ENCODE assay signal across 1 cellular context in the genomic region with DNA sequence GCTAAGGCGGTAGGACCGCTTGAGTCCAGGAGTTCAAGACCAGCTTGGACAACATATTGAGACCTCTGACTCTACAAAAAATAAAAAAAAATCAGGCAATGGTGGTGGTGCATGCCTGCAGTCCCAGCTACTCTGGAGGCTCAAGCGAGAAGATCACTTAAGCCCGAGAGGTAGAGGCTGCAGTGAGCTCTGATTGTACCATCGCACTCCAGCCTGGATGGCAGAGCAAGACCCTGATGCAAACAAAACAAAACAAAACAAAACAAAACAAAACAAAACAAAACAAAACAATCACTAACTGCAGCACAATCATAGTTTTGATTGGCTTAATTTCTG.
TF ChIP-seq lines count a peak whose summit lies in the region.

No MANE protein-coding gene starts in this region.

TF ChIP-seq in HepG2, 621 proteins besides CTCF, POLR2A, EP300 and RAD21 (continues in another document):
- TF ChIP-seq ZNF709 (CRISPR knock-in tag; IDR thresholded peaks at IDR 0.05) = no peak
- no peak for TF ChIP-seq ZNF121 (CRISPR knock-in tag; IDR thresholded peaks at IDR 0.05)
- no peak for TF ChIP-seq ZNF572 (CRISPR knock-in tag; IDR thresholded peaks at IDR 0.05)
- peak; percentile 72; the same call in 1 of the 2 replicates for TF ChIP-seq ZFP90 (CRISPR knock-in tag; IDR thresholded peaks at IDR 0.05; ENCODE audit: borderline replicate concordance)
- no peak for TF ChIP-seq MIER2 (CRISPR knock-in tag; IDR thresholded peaks at IDR 0.05)
- TF ChIP-seq, protein P1, sequence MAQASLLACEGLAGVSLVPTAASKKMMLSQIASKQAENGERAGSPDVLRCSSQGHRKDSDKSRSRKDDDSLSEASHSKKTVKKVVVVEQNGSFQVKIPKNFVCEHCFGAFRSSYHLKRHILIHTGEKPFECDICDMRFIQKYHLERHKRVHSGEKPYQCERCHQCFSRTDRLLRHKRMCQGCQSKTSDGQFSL (CRISPR knock-in tag; IDR thresholded peaks at IDR 0.05) = 0 out of 2 replicates have a peak, but pooled peaks have one; percentile 16
- TF ChIP-seq NFYC (CRISPR knock-in tag; IDR thresholded peaks at IDR 0.05) = no peak; the same call in 1 of the 2 replicates
- no peak for TF ChIP-seq ZMYM4 (CRISPR knock-in tag; IDR thresholded peaks at IDR 0.05)
- no peak for TF ChIP-seq ZNF567 (CRISPR knock-in tag; IDR thresholded peaks at IDR 0.05; ENCODE audit: borderline replicate concordance)
- TF ChIP-seq ZNF672 (CRISPR knock-in tag; IDR thresholded peaks at IDR 0.05) = no peak
- TF ChIP-seq NAIF1 (CRISPR knock-in tag; IDR thresholded peaks at IDR 0.05; ENCODE audit: borderline replicate concordance) = no peak; the same call in 1 of the 2 replicates
- TF ChIP-seq ASH2L (IDR thresholded peaks at IDR 0.05; ENCODE audit: insufficient read length, low read depth, low read length) = peak; percentile 15
- 0 out of 2 replicates have a peak, but pooled peaks have one; percentile 16 for TF ChIP-seq ZNF558 (CRISPR knock-in tag; IDR thresholded peaks at IDR 0.05; ENCODE audit: borderline replicate concordance)
- TF ChIP-seq CBX1 (IDR thresholded peaks at IDR 0.05; ENCODE audit: low read depth) = no peak
- TF ChIP-seq, protein P2, sequence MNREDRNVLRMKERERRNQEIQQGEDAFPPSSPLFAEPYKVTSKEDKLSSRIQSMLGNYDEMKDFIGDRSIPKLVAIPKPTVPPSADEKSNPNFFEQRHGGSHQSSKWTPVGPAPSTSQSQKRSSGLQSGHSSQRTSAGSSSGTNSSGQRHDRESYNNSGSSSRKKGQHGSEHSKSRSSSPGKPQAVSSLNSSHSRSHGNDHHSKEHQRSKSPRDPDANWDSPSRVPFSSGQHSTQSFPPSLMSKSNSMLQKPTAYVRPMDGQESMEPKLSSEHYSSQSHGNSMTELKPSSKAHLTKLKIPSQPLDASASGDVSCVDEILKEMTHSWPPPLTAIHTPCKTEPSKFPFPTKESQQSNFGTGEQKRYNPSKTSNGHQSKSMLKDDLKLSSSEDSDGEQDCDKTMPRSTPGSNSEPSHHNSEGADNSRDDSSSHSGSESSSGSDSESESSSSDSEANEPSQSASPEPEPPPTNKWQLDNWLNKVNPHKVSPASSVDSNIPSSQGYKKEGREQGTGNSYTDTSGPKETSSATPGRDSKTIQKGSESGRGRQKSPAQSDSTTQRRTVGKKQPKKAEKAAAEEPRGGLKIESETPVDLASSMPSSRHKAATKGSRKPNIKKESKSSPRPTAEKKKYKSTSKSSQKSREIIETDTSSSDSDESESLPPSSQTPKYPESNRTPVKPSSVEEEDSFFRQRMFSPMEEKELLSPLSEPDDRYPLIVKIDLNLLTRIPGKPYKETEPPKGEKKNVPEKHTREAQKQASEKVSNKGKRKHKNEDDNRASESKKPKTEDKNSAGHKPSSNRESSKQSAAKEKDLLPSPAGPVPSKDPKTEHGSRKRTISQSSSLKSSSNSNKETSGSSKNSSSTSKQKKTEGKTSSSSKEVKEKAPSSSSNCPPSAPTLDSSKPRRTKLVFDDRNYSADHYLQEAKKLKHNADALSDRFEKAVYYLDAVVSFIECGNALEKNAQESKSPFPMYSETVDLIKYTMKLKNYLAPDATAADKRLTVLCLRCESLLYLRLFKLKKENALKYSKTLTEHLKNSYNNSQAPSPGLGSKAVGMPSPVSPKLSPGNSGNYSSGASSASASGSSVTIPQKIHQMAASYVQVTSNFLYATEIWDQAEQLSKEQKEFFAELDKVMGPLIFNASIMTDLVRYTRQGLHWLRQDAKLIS (CRISPR knock-in tag; IDR thresholded peaks at IDR 0.05) = peak; percentile 22; the same call in 1 of the 2 replicates
- peak; percentile 72; the same call in 1 of the 2 replicates for TF ChIP-seq SAFB2 (CRISPR knock-in tag; IDR thresholded peaks at IDR 0.05; ENCODE audit: borderline replicate concordance, low read depth)
- no peak for TF ChIP-seq ARHGAP35 (CRISPR knock-in tag; IDR thresholded peaks at IDR 0.05; ENCODE audit: borderline replicate concordance)
- no peak for TF ChIP-seq GATAD2A (CRISPR knock-in tag; IDR thresholded peaks at IDR 0.05)
- no peak for TF ChIP-seq ISL2 (CRISPR knock-in tag; IDR thresholded peaks at IDR 0.05)
- no peak for TF ChIP-seq STAT5B (CRISPR knock-in tag; IDR thresholded peaks at IDR 0.05)
- 0 out of 2 replicates have a peak, but pooled peaks have one; percentile 35 for TF ChIP-seq HOXD1 (CRISPR knock-in tag; IDR thresholded peaks at IDR 0.05)
- TF ChIP-seq JDP2 (CRISPR knock-in tag; IDR thresholded peaks at IDR 0.05; ENCODE audit: borderline replicate concordance) = no peak
- 0 out of 2 replicates have a peak, but pooled peaks have one; percentile 15 for TF ChIP-seq ZNF878 (CRISPR knock-in tag; IDR thresholded peaks at IDR 0.05)
- no peak for TF ChIP-seq HMGA1 (CRISPR knock-in tag; conservative IDR thresholded peaks at IDR 0.05)
- TF ChIP-seq ZZZ3 (CRISPR knock-in tag; IDR thresholded peaks at IDR 0.05; ENCODE audit: borderline replicate concordance) = no peak
- TF ChIP-seq ZNF615 (CRISPR knock-in tag; IDR thresholded peaks at IDR 0.05; ENCODE audit: borderline replicate concordance) = no peak
- 0 out of 2 replicates have a peak, but pooled peaks have one; percentile 7 for TF ChIP-seq ZSCAN5A (CRISPR knock-in tag; IDR thresholded peaks at IDR 0.05; ENCODE audit: borderline replicate concordance)
- peak; percentile 11; the same call in 1 of the 2 replicates for TF ChIP-seq ZNF501 (CRISPR knock-in tag; IDR thresholded peaks at IDR 0.05)
- TF ChIP-seq AHR (CRISPR knock-in tag; IDR thresholded peaks at IDR 0.05) = no peak
- TF ChIP-seq ZNF616 (CRISPR knock-in tag; IDR thresholded peaks at IDR 0.05; ENCODE audit: low read depth) = no peak
- no peak for TF ChIP-seq LBX2 (CRISPR knock-in tag; IDR thresholded peaks at IDR 0.05; ENCODE audit: borderline replicate concordance)
- no peak for TF ChIP-seq ZFP36L1 (CRISPR knock-in tag; IDR thresholded peaks at IDR 0.05)
- TF ChIP-seq TEF (CRISPR knock-in tag; IDR thresholded peaks at IDR 0.05) = 0 out of 2 replicates have a peak, but pooled peaks have one; percentile 13
- TF ChIP-seq ZBTB3 (CRISPR knock-in tag; IDR thresholded peaks at IDR 0.05; ENCODE audit: borderline replicate concordance, low read depth) = no peak
- TF ChIP-seq NBN (conservative IDR thresholded peaks at IDR 0.05) = no peak
- TF ChIP-seq ZNF577 (CRISPR knock-in tag; IDR thresholded peaks at IDR 0.05; ENCODE audit: borderline replicate concordance, low read depth) = no peak
- no peak for TF ChIP-seq ZNF619 (CRISPR knock-in tag; IDR thresholded peaks at IDR 0.05)
- TF ChIP-seq RBFOX2 (IDR thresholded peaks at IDR 0.05; ENCODE audit: low read depth, low read length) = no peak
- no peak for TF ChIP-seq ZXDC (CRISPR knock-in tag; IDR thresholded peaks at IDR 0.05)
- no peak for TF ChIP-seq ZNF782 (CRISPR knock-in tag; IDR thresholded peaks at IDR 0.05; ENCODE audit: borderline replicate concordance)
- TF ChIP-seq ZFP82 (CRISPR knock-in tag; IDR thresholded peaks at IDR 0.05; ENCODE audit: borderline replicate concordance) = no peak
- TF ChIP-seq TRAFD1 (CRISPR knock-in tag; IDR thresholded peaks at IDR 0.05; ENCODE audit: borderline replicate concordance) = 0 out of 2 replicates have a peak, but pooled peaks have one; percentile 35
- no peak for TF ChIP-seq BCL6 (CRISPR knock-in tag; IDR thresholded peaks at IDR 0.05)
- no peak for TF ChIP-seq SMAD9 (CRISPR knock-in tag; IDR thresholded peaks at IDR 0.05)
- TF ChIP-seq ZNF629 (CRISPR knock-in tag; conservative IDR thresholded peaks at IDR 0.05) = peak; percentile 49
- TF ChIP-seq, protein P3, sequence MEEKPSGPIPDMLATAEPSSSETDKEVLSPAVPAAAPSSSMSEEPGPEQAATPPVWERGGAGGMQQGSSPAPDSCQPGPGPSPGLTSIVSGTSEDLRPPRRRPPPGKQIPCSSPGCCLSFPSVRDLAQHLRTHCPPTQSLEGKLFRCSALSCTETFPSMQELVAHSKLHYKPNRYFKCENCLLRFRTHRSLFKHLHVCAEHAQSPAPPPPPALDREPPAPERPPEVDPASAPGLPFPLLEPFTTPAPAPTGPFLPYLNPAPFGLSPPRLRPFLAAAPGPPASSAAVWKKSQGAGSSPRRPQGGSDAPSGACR (CRISPR knock-in tag; IDR thresholded peaks at IDR 0.05) = no peak
- 0 out of 2 replicates have a peak, but pooled peaks have one; percentile 33 for TF ChIP-seq PRDM15 (CRISPR knock-in tag; IDR thresholded peaks at IDR 0.05)
- TF ChIP-seq, protein P4, sequence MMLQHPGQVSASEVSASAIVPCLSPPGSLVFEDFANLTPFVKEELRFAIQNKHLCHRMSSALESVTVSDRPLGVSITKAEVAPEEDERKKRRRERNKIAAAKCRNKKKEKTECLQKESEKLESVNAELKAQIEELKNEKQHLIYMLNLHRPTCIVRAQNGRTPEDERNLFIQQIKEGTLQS (CRISPR knock-in tag; IDR thresholded peaks at IDR 0.05) = no peak
- TF ChIP-seq PCBP2 (optimal IDR thresholded peaks at IDR 0.05; ENCODE audit: low read depth, low read length, poor library complexity, severe bottlenecking) = no peak
